In genomic region chr2:71226391-71226964, GRCh38 we compare ENCODE assay signal across 8 cellular contexts. TPM values are rescaled to one million over a fixed set of nuclear protein-coding genes. Genes with fewer than 3 reads are reported as not detected.
DNase-seq lines count a peak whose midpoint lies in the region; ATAC-seq and TF ChIP-seq lines count a peak whose summit lies in the region.

No MANE protein-coding gene starts in this region.

- ATAC-seq in GM18498 (IDR thresholded peaks at IDR 0.05; ENCODE audit: unreplicated experiment), result peak; percentile 17
- peak; percentile 10 for ATAC-seq in HG02885 (IDR thresholded peaks at IDR 0.05; ENCODE audit: poor library complexity, unreplicated experiment)
- ATAC-seq in HG03139 (IDR thresholded peaks at IDR 0.05; ENCODE audit: unreplicated experiment), result no peak

- H3K4me3 ChIP-seq in cardiac muscle cell, result peak overlapping the region; percentile 63

- H3K4me1 ChIP-seq in cardiac muscle cell (ENCODE audit: low read depth), result no peaks in the 10 kb centered on the region

- no peaks in the 10 kb centered on the region for H3K9me3 ChIP-seq in cardiac muscle cell (ENCODE audit: low read depth)

- H3K27me3 ChIP-seq in cardiac muscle cell, result no peaks in the 10 kb centered on the region

- TF ChIP-seq CTCF in cardiac muscle cell (IDR thresholded peaks at IDR 0.05; ENCODE audit: low read depth, low read length), result no peak

- H3K36me3 ChIP-seq in cardiac muscle cell, result no peaks in the 10 kb centered on the region

- peak overlapping the region; percentile 92 for H3K27ac ChIP-seq in cardiac muscle cell

- DNase-seq in NCI-H524 treated with DMSO at 0.1 percent for 48 hours (lab: John Stamatoyannopoulos, UW), result peak; percentile 19
- peak; percentile 23 for DNase-seq in activated naive CD4-positive, alpha-beta T cell treated with Interleukin-2 at 50 U/mL for 16 hours
- peak in 1 of 2 donors; percentile 83 for DNase-seq in cardiac muscle cell (ENCODE audit: low read depth in 1 of 2, low spot score in 1 of 2)
- peak; percentile 37 for DNase-seq in pons (ENCODE audit: low spot score)
- no peak for DNase-seq in occipital lobe (lab: John Stamatoyannopoulos, UW)

RNA-seq across cellular contexts. Expression of gene PAIP2B, which starts 0.4 kb away (rescaled TPM):
- total RNA-seq in cardiac muscle cell (13.0 and 15.1 TPM in 2 replicates), occipital lobe (19.0 TPM)
- 8.0 and 9.7 TPM in 2 replicates for polyA plus RNA-seq in cardiac muscle cell
